In genomic region chr9:133989554-133990365, GRCh38 we compare ENCODE assay signal across 13 cellular contexts. TPM values are rescaled to one million over a fixed set of nuclear protein-coding genes. Genes with fewer than 3 reads are reported as not detected.
A peak's percentile ranks its signal among the peaks of the same experiment; 100 is the strongest.
DNase-seq lines count a peak whose midpoint lies in the region; ATAC-seq and TF ChIP-seq lines count a peak whose summit lies in the region.
"Had no signal": no experiment of that assay in that cellular context is flagged by ENCODE, and none has a peak within 500 bp of the region (broad histone marks: within the 10 kb centered on the region; RNA-seq: fewer than 3 reads in every experiment).

No MANE protein-coding gene starts in this region.

- intact Hi-C loops in HCT116 (cut with micrococcal nuclease) (loop anchor here (5.0 to 10.0 kb wide), 3 partner anchors 247 to 635 kb away; partner anchors contain the start of genes SURF1 and SURF2), colonic mucosa (cut with DNase I) (no loop called here)

- TF ChIP-seq CTCF in HCT116 (IDR thresholded peaks at IDR 0.05 in 2 of 3, conservative IDR thresholded peaks at IDR 0.05 in 1 of 3; ENCODE audit: borderline replicate concordance in 1 of 3, insufficient read depth in 1 of 3, low read depth in 2 of 3, low read length in 2 of 3) (no peak), colonic mucosa (IDR thresholded peaks at IDR 0.05) (no peak)

- H2AFZ ChIP-seq in ACC112 (ENCODE audit: low read length, unreplicated experiment): no peak overlapping the region
- no peak overlapping the region for H2AFZ ChIP-seq in HCT116 (ENCODE audit: low read depth, low read length, poor library complexity, severe bottlenecking)

- H3K36me3 Mint-ChIP-seq in naive B cell: no peaks in the 10 kb centered on the region
- H3K36me3 Mint-ChIP-seq: CD8-positive, alpha-beta T cell had no signal

- no peaks in the 10 kb centered on the region for H3K27me3 Mint-ChIP-seq in naive B cell

- no peak for TF ChIP-seq RAD21 in HCT116 (IDR thresholded peaks at IDR 0.05; ENCODE audit: low read depth)

- in situ Hi-C loops in ACHN (cut with HindIII; ENCODE audit: low pct_ligation_motif_present, low pct_unique_long_range_greater_than_20kb, low sequenced_read_pairs): loop anchor here (25.0 kb wide), 1 partner anchor 202 kb away; no protein-coding TSS in a partner anchor

- peaks cover 50 to 75% (median 75%) of the 10 kb centered on the region in 3 donors for H3K4me1 Mint-ChIP-seq in naive B cell

- RAD21 ChIA-PET in HCT116 (lab: Charles Lee; ENCODE audit: low non-redundant PET in 1 of 2, low total read pairs in 2 of 2, uncharacterized antibody in 2 of 2, unreplicated experiment in 2 of 2): interaction anchor here in 1 of 2 experiments (0.7 kb wide), 1 partner anchor 124 kb away, joined by 3 read pairs; no protein-coding TSS in a partner anchor

- H3K9me2 ChIP-seq in HCT116 (ENCODE audit: insufficient read depth): no peaks in the 10 kb centered on the region

- POLR2A ChIA-PET in HCT116 (lab: Charles Lee): no interaction called here

- H3K4me1 ChIP-seq in ACC112 (ENCODE audit: control insufficient read depth, insufficient read depth, low read length, unreplicated experiment) (peaks cover 8% of the 10 kb centered on the region), HCT116 (ENCODE audit: control insufficient read depth in 1 of 2, insufficient read depth in 2 of 2, low read length in 2 of 2) (peaks cover 15 to 35% of the 10 kb centered on the region in 2 experiments), colonic mucosa (peaks cover 8% of the 10 kb centered on the region)

- DNase-seq in HCT116 (ENCODE audit: low read depth, low spot score) (no peak), colonic mucosa (no peak), naive B cell (no peak), COR-L47 (lab: John Stamatoyannopoulos, UW) (no peak), ACHN (no peak), mucosa of gallbladder (ENCODE audit: low spot score) (no peak), NCI-H1092 treated with DMSO at 0.1 percent for 48 hours (lab: John Stamatoyannopoulos, UW) (no peak)
- DNase-seq: activated T-cell treated with anti-CD3 and anti-CD28 coated beads, Interleukin-2, amount 50 U/mL, for 72 hours; CD8-positive, alpha-beta T cell; effector CD4-positive, alpha-beta T cell; NCI-H2227 treated with DMSO at 0.1 percent for 48 hours had no signal

- H3K9ac ChIP-seq in HCT116 (ENCODE audit: low read length) (no peak overlapping the region), colonic mucosa (ENCODE audit: low read depth in 2 of 2, low read length in 2 of 2) (peak overlapping the region in 1 of 2 donors; percentile 47)

- peak overlapping the region; percentile 99 for H3K4me2 ChIP-seq in HCT116 (ENCODE audit: low read length)

- no peaks in the 10 kb centered on the region for H4K20me1 ChIP-seq in HCT116 (ENCODE audit: insufficient read depth)

- ATAC-seq in HCT116 (no peak), naive B cell (ENCODE audit: low read depth in 2 of 2) (no peak)
- ATAC-seq: activated T-cell treated with anti-CD3 and anti-CD28 coated beads, Interleukin-2, amount 50 U/mL, for 72 hours; CD8-positive, alpha-beta T cell had no signal

- CTCF ChIA-PET in HCT116 (lab: Charles Lee): no interaction called here

- TSS peak; percentile 21 for BruUV-seq in HCT116 (replicated peaks; lab: Mats Ljungman, UMichigan)

- peak overlapping the region in 4 of 6 donors; percentile 38 to 90 (median 67) for H3K27ac Mint-ChIP-seq in naive B cell
- H3K27ac Mint-ChIP-seq: activated T-cell treated with anti-CD3 and anti-CD28 coated beads, Interleukin-2, amount 50 U/mL, for 72 hours; CD8-positive, alpha-beta T cell; T-helper 1 cell treated with Interleukin-12 subunit alpha and Interleukin-12 subunit beta and Interleukin-4 antibody, amounts not matched to agents 30 μg/mL and 1 μg/mL, for 36 hours had no signal

- H3K36me3 ChIP-seq in ACC112 (ENCODE audit: insufficient read depth, low read length) (no peaks in the 10 kb centered on the region), HCT116 (ENCODE audit: control insufficient read depth in 1 of 2, insufficient read depth in 2 of 2, low read length in 2 of 2) (no peaks in the 10 kb centered on the region), colonic mucosa (no peaks in the 10 kb centered on the region)

- H3K27ac ChIP-seq in ACC112 (ENCODE audit: low read depth, low read length) (no peak overlapping the region), HCT116 (ENCODE audit: low read depth, low read length) (no peak overlapping the region), colonic mucosa (no peak overlapping the region)

- peaks cover 54% of the 10 kb centered on the region for H3K79me2 ChIP-seq in ACC112 (ENCODE audit: control insufficient read depth, insufficient read depth, low read length, unreplicated experiment)
- H3K79me2 ChIP-seq in HCT116 (ENCODE audit: insufficient read depth, low read length): peaks cover 61% of the 10 kb centered on the region

- H3K4me3 Mint-ChIP-seq in naive B cell: peak overlapping the region; percentile 85 to 94 (median 91)
- H3K4me3 Mint-ChIP-seq: activated T-cell treated with anti-CD3 and anti-CD28 coated beads, Interleukin-2, amount 50 U/mL, for 72 hours; T-helper 1 cell treated with Interleukin-12 subunit alpha and Interleukin-12 subunit beta and Interleukin-4 antibody, amounts not matched to agents 30 μg/mL and 1 μg/mL, for 36 hours had no signal

- no peak for TF ChIP-seq POLR2A in HCT116 (IDR thresholded peaks at IDR 0.05; ENCODE audit: borderline replicate concordance, extremely low read depth, insufficient read depth, insufficient read length)

- H3K9me3 ChIP-seq in HCT116 (ENCODE audit: control insufficient read depth in 1 of 2, insufficient read depth in 1 of 2, low read depth in 1 of 2, low read length in 2 of 2): no peaks in the 10 kb centered on the region
- H3K9me3 ChIP-seq in colonic mucosa: no peaks in the 10 kb centered on the region

- no peaks in the 10 kb centered on the region for H3K9me3 Mint-ChIP-seq in naive B cell
- H3K9me3 Mint-ChIP-seq: activated T-cell treated with anti-CD3 and anti-CD28 coated beads, Interleukin-2, amount 50 U/mL, for 72 hours; CD8-positive, alpha-beta T cell; T-helper 1 cell treated with Interleukin-12 subunit alpha and Interleukin-12 subunit beta and Interleukin-4 antibody, amounts not matched to agents 30 μg/mL and 1 μg/mL, for 36 hours had no signal

- no peaks in the 10 kb centered on the region for H3K27me3 ChIP-seq in ACC112 (ENCODE audit: insufficient read depth, low read length)
- no peaks in the 10 kb centered on the region for H3K27me3 ChIP-seq in HCT116 (ENCODE audit: insufficient read depth, low read length)
- no peaks in the 10 kb centered on the region for H3K27me3 ChIP-seq in colonic mucosa

- H3K4me3 ChIP-seq in ACC112 (ENCODE audit: low read depth, low read length): peak overlapping the region; percentile 99
- no peak overlapping the region for H3K4me3 ChIP-seq in HCT116 (replicated peaks in 1 of 2; ENCODE audit: low read depth in 1 of 2, low read length in 2 of 2)
- peak overlapping the region; percentile 59 for H3K4me3 ChIP-seq in colonic mucosa

TF ChIP-seq in HCT116, 20 proteins besides CTCF, POLR2A, EP300 and RAD21 (continues in another document):
- TF ChIP-seq EZH2 (IDR thresholded peaks at IDR 0.05) (no peak), REST (IDR thresholded peaks at IDR 0.05; ENCODE audit: low read depth) (no peak), SP1 (IDR thresholded peaks at IDR 0.05; ENCODE audit: low read depth) (no peak), ATF3 (IDR thresholded peaks at IDR 0.05) (no peak)

RNA-seq across cellular contexts. Expression of gene VAV2, which starts 2.4 kb away (rescaled TPM):
- total RNA-seq in HCT116 (2021; ENCODE audit: unreplicated experiment): 33.2 TPM
- 18.2 and 21.1 TPM in 2 replicates for polyA plus RNA-seq in HCT116 (2012)
- total RNA-seq in colonic mucosa: 10 to 100 TPM; 30.7 to 45.1 TPM
- polyA plus RNA-seq in naive B cell (ENCODE audit: low read depth in 6 of 6): 10 to 100 TPM in 5 of 6 donors, 1 to 10 TPM in 1; 5.7 to 33.3 (median 15.2) TPM
- total RNA-seq in mucosa of gallbladder: 64.4 TPM

RNA-seq across cellular contexts. Expression of gene BRD3OS, which starts 35.5 kb away (rescaled TPM):
- total RNA-seq in HCT116 (2021; ENCODE audit: unreplicated experiment): 17.0 TPM
- 9.3 and 9.4 TPM in 2 replicates for polyA plus RNA-seq in HCT116 (2012)
- total RNA-seq in colonic mucosa: 1 to 10 TPM; 5.2 to 6.9 TPM
- 10 to 100 TPM; 31.3 to 45.1 (median 35.9) TPM for polyA plus RNA-seq in naive B cell (ENCODE audit: low read depth in 6 of 6)
- 31.0 TPM for total RNA-seq in mucosa of gallbladder

Comparison
In these comparisons a context has a peak if more than half of its experiments do, and no peak if none do; other contexts are left out.
1. H3K4me3 ChIP-seq: peak in ACC112 (single experiment) and colonic mucosa (single experiment); none in HCT116 (0 of 2).